In genomic region chr17:50133028-50133768, GRCh38 we compare ENCODE assay signal across 9 cellular contexts. TPM values are rescaled to one million over a fixed set of nuclear protein-coding genes. Genes with fewer than 3 reads are reported as not detected.
A peak's percentile ranks its signal among the peaks of the same experiment; 100 is the strongest.
DNase-seq lines count a peak whose midpoint lies in the region; ATAC-seq and TF ChIP-seq lines count a peak whose summit lies in the region.
"Had no signal": no experiment of that assay in that cellular context is flagged by ENCODE, and none has a peak within 500 bp of the region (broad histone marks: within the 10 kb centered on the region; RNA-seq: fewer than 3 reads in every experiment).

No MANE protein-coding gene starts in this region.

- no peak for TF ChIP-seq POLR2A in stomach (IDR thresholded peaks at IDR 0.05)

- H3K36me3 ChIP-seq in H7 (replicated peaks; ENCODE audit: control insufficient read depth, insufficient read depth, low read length) (no peaks in the 10 kb centered on the region; the same call in 1 of the 2 replicates), stomach (peaks cover 36 to 44% (median 41%) of the 10 kb centered on the region in 4 donors)

- ATAC-seq in HG03342 (IDR thresholded peaks at IDR 0.05; ENCODE audit: unreplicated experiment) = no peak
- no peak for ATAC-seq in HG03457 (IDR thresholded peaks at IDR 0.05; ENCODE audit: unreplicated experiment)

- peaks cover 2% of the 10 kb centered on the region; the same call in 1 of the 2 replicates for H3K27me3 ChIP-seq in H7 (ENCODE audit: control insufficient read depth, insufficient read depth, low read length)
- H3K27me3 ChIP-seq in stomach = peaks cover 0 to 29% (median 27%) of the 10 kb centered on the region in 3 donors

- peaks cover 39 to 56% (median 44%) of the 10 kb centered on the region in 4 donors for H3K4me1 ChIP-seq in stomach

- peak overlapping the region in 4 of 5 donors; percentile 16 to 64 (median 56) for H3K27ac ChIP-seq in stomach
- H3K27ac ChIP-seq: KMS-11 had no signal

- no peak overlapping the region for H3K4me3 ChIP-seq in H7 (ENCODE audit: insufficient read depth, low read depth, low read length)
- no peak overlapping the region for H3K4me3 ChIP-seq in stomach

- H3K9me3 ChIP-seq in stomach = no peaks in the 10 kb centered on the region

- DNase-seq in H7 (peak; percentile 83), amniotic epithelial cell (ENCODE audit: low read depth) (peak; percentile 23), islet precursor cell (peak; percentile 96), stomach (no peak), NCI-H510A treated with DMSO at 0.1 percent for 48 hours (lab: John Stamatoyannopoulos, UW) (no peak)
- DNase-seq in stimulated activated naive CD4-positive, alpha-beta T cell (lab: John Stamatoyannopoulos, UW) = no peak

- no peak for TF ChIP-seq CTCF in stomach (IDR thresholded peaks at IDR 0.05)

- TF ChIP-seq EP300 in stomach (IDR thresholded peaks at IDR 0.05) = no peak

- intact Hi-C loops in stomach (cut with DNase I; ENCODE audit: low total_unique reads) = no loop called here

- 42 to 54% (median 53%) methylated on average over 7 of the region's 7 CpGs for WGBS in stomach, 5 donors

RNA-seq across cellular contexts. Expression of gene SAMD14, which starts 3.2 kb away (rescaled TPM):
- 7.8 and 8.2 TPM in 2 replicates for total RNA-seq in H7 (2014; rRNA removed; shearing (Covaris generic))
- total RNA-seq in stomach = 10 to 100 TPM in 1 of 5 donors, 1 to 10 TPM in 2, not detected in 2; 1.5 to 87.0 (median 1.9) TPM
- 1 to 10 TPM; 1.3 to 2.3 (median 1.6) TPM for polyA plus RNA-seq in stomach

RNA-seq across cellular contexts. Expression of gene PPP1R9B, which starts 17.3 kb away (rescaled TPM):
- 15.0 and 21.1 TPM in 2 replicates for total RNA-seq in H7 (2014; rRNA removed; shearing (Covaris generic))
- total RNA-seq in stomach = 10 to 100 TPM; 11.6 to 64.2 (median 22.5) TPM
- 10 to 100 TPM; 13.1 to 28.8 (median 14.2) TPM for polyA plus RNA-seq in stomach

RNA-seq across cellular contexts. Expression of gene SGCA, which starts 32.6 kb away (rescaled TPM):
- total RNA-seq in H7 (2014; rRNA removed; shearing (Covaris generic)) = 0.52 and 1.1 TPM in 2 replicates
- 10 to 100 TPM in 3 of 5 donors, 1 to 10 TPM in 2; 5.4 to 89.3 (median 21.4) TPM for total RNA-seq in stomach
- polyA plus RNA-seq in stomach = 10 to 100 TPM in 1 of 3 donors, 1 to 10 TPM in 2; 6.0 to 24.3 (median 8.7) TPM

RNA-seq across cellular contexts. Expression of gene PDK2, which starts 38.0 kb away (rescaled TPM):
- total RNA-seq in H7 (2014; rRNA removed; shearing (Covaris generic)) = 13.5 and 14.2 TPM in 2 replicates
- total RNA-seq in stomach = 100 to 1,000 TPM in 1 of 5 donors, 10 to 100 TPM in 2, 1 to 10 TPM in 2; 4.6 to 255 (median 31.2) TPM
- 10 to 100 TPM; 13.5 to 20.6 (median 20.1) TPM for polyA plus RNA-seq in stomach

Comparison
In these comparisons a context has a peak if more than half of its experiments do, and no peak if none do; other contexts are left out.
1. DNase-seq: peak in H7 (single experiment), amniotic epithelial cell (single experiment) and islet precursor cell (single experiment); none in stomach (single experiment), stimulated activated naive CD4-positive, alpha-beta T cell (0 of 6) and NCI-H510A treated with DMSO at 0.1 percent for 48 hours (single experiment).